ENCODE assay signal across 9 cellular contexts in the genomic region with DNA sequence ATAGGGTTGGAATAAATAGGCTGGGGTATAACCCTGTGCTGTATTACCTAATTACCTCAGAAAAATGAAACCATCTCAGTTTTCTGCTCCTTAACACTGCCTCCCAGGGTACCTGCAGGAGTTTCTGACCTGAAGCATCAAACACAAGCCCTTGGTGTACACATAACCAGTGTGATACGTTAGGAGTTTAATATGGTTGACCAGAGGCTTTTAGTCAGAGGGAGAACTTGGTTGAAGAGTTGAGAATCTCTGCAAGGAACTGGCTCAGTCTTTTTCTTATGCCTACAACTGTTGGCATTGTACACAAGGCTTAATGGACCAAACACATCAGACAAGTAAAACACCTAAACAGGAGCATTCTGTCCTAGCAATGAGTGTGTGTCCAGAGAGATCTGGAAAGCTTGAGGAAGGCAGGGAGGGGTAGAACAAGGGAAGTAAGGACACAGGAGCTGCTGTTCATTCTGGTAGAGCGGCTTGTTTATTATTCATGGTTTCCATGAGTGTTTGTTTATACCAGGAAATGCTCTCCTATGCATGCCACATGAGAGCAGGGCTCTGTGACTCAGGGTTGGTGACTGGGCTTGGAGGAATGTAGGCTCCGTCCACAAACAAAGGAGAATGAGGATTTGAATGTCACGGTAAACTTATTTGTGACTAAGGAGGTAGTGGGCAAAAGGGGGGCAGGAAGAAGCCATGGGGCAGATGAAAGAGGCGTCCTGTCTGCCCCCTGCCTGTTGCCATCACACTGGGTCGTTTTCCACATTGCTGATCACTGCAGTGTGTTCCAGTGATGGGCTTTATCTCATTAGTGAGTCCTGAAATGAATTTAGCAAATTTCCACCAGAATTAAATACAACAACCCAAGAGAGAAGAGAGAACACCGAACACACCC. TPM values are rescaled to one million over a fixed set of nuclear protein-coding genes. Genes with fewer than 3 reads are reported as not detected.
A peak's percentile ranks its signal among the peaks of the same experiment; 100 is the strongest.
DNase-seq lines count a peak whose midpoint lies in the region; ATAC-seq, FAIRE-seq and TF ChIP-seq lines count a peak whose summit lies in the region.
"Had no signal": no experiment of that assay in that cellular context is flagged by ENCODE, and none has a peak within 500 bp of the region (broad histone marks: within the 10 kb centered on the region; RNA-seq: fewer than 3 reads in every experiment).

No MANE protein-coding gene starts in this region.

- CTCF ChIA-PET in endothelial cell of umbilical vein (lab: Charles Lee) = interaction anchor here (1.0 to 1.1 kb wide), 2 partner anchors 13 to 60 kb away, joined by 3 to 5 read pairs; no protein-coding TSS in a partner anchor

- peaks cover 3% of the 10 kb centered on the region for H3K9me3 Mint-ChIP-seq in nephron progenitor cell

- H3K9ac ChIP-seq in endothelial cell of umbilical vein (replicated peaks; ENCODE audit: extremely low read depth, insufficient read depth, low read length) = peak overlapping the region; percentile 70

- no peaks in the 10 kb centered on the region for H4K20me1 ChIP-seq in endothelial cell of umbilical vein (replicated peaks; ENCODE audit: control insufficient read depth, extremely low read depth, insufficient read depth, low read length)

- no peak for TF ChIP-seq POLR2A in endothelial cell of umbilical vein (IDR thresholded peaks at IDR 0.05; ENCODE audit: low read depth, low read length)

- peak overlapping the region; percentile 91 for H3K27ac ChIP-seq in endothelial cell of umbilical vein (ENCODE audit: insufficient read depth, low read depth, low read length)

- H3K4me1 ChIP-seq in endothelial cell of umbilical vein (ENCODE audit: control insufficient read depth, extremely low read depth, insufficient read depth, low read length) = peaks cover 19% of the 10 kb centered on the region

- no peak for TF ChIP-seq CTCF in endothelial cell of umbilical vein (IDR thresholded peaks at IDR 0.05; ENCODE audit: extremely low read depth in 1 of 2, insufficient read depth in 1 of 2, low read depth in 1 of 2, low read length in 2 of 2)
- no peak for TF ChIP-seq CTCF in nephron progenitor cell (IDR thresholded peaks at IDR 0.05)

- dilution Hi-C loops in endothelial cell of umbilical vein (cut with MboI; ENCODE audit: extremely low pct_ligation_motif_present, low sequenced_read_pairs) = no loop called here

- H3K36me3 Mint-ChIP-seq in nephron progenitor cell (ENCODE audit: low read depth) = no peaks in the 10 kb centered on the region

- peak; percentile 96 for FAIRE-seq in endothelial cell of umbilical vein (lab: Jason Lieb, UNC)

- no peaks in the 10 kb centered on the region for H3K36me3 ChIP-seq in endothelial cell of umbilical vein (ENCODE audit: control insufficient read depth in 2 of 2, extremely low read depth in 1 of 2, insufficient read depth in 2 of 2, low read length in 2 of 2)

- H3K9me1 ChIP-seq in endothelial cell of umbilical vein (replicated peaks; ENCODE audit: control insufficient read depth, extremely low read depth, insufficient read depth, low read length) = no peaks in the 10 kb centered on the region

- H3K79me2 ChIP-seq in endothelial cell of umbilical vein (ENCODE audit: control insufficient read depth, insufficient read depth, low read length) = no peaks in the 10 kb centered on the region

- peaks cover 18% of the 10 kb centered on the region for H3K27me3 Mint-ChIP-seq in nephron progenitor cell (ENCODE audit: low read depth, poor library complexity)

- H3K27me3 ChIP-seq in endothelial cell of umbilical vein (ENCODE audit: control insufficient read depth in 2 of 2, insufficient read depth in 2 of 2, low read length in 2 of 2) = no peaks in the 10 kb centered on the region

- H3K9me3 ChIP-seq in endothelial cell of umbilical vein (replicated peaks; ENCODE audit: control insufficient read depth, insufficient read depth, low read length) = no peaks in the 10 kb centered on the region

- H3K4me1 Mint-ChIP-seq in nephron progenitor cell = peaks cover 26% of the 10 kb centered on the region

- H3K4me3 Mint-ChIP-seq in nephron progenitor cell = no peak overlapping the region

- ATAC-seq in GM21447 (IDR thresholded peaks at IDR 0.05; ENCODE audit: unreplicated experiment) = no peak

- no peak overlapping the region for H3K4me3 ChIP-seq in endothelial cell of umbilical vein (replicated peaks in 1 of 3; ENCODE audit: insufficient read depth in 1 of 3, low read depth in 1 of 3, low read length in 3 of 3)

- intact Hi-C loops in endothelial cell of umbilical vein (cut with micrococcal nuclease) = loop anchor here (1.0 to 2.0 kb wide), 4 partner anchors 12 to 95 kb away; partner anchors contain the start of gene SPATA13

- DNase-seq in COLO829 (ENCODE audit: low spot score) (peak; percentile 99), NCI-H2196 treated with DMSO at 0.1 percent for 48 hours (lab: John Stamatoyannopoulos, UW; ENCODE audit: unreplicated experiment) (peak; percentile 8), endothelial cell of umbilical vein (ENCODE audit: low read depth, low spot score) (peak; percentile 94), nephron progenitor cell (no peak), HuH-7.5 (ENCODE audit: low spot score) (no peak)
- no peak for DNase-seq in stimulated activated naive CD4-positive, alpha-beta T cell treated with Interleukin-2 at 50 U/mL for 16 hours (lab: John Stamatoyannopoulos, UW)
- DNase-seq in NK-92 treated with Interleukin-12 subunit alpha and Interleukin-12 subunit beta, amount 100 ng/mL, for 24 hours (lab: John Stamatoyannopoulos, UW) = no peak
- DNase-seq: NCI-H2227 treated with DMSO at 0.1 percent for 48 hours had no signal

- BruUV-seq in endothelial cell of umbilical vein (replicated peaks; lab: Mats Ljungman, UMichigan) = TSS peak; percentile 94

- POLR2A ChIA-PET in endothelial cell of umbilical vein (lab: Charles Lee) = no interaction called here

- H3K4me2 ChIP-seq in endothelial cell of umbilical vein (ENCODE audit: insufficient read depth, low read length) = peak overlapping the region; percentile 44

- H3K27ac Mint-ChIP-seq in nephron progenitor cell = peak overlapping the region; percentile 34

- H2AFZ ChIP-seq in endothelial cell of umbilical vein (ENCODE audit: low read depth, low read length) = peak overlapping the region; percentile 68

TF ChIP-seq in endothelial cell of umbilical vein, 7 proteins besides CTCF, POLR2A, EP300 and RAD21:
- TF ChIP-seq GATA2 (IDR thresholded peaks at IDR 0.05; ENCODE audit: insufficient read depth, insufficient read length, low read depth, low read length) (no peak), POLR2AphosphoS5 (IDR thresholded peaks at IDR 0.05; ENCODE audit: insufficient read depth, low read depth, low read length) (peak; percentile 72), EZH2 (IDR thresholded peaks at IDR 0.05; ENCODE audit: borderline replicate concordance, low read depth, low read length, severe bottlenecking) (no peak), FOS (IDR thresholded peaks at IDR 0.05; ENCODE audit: borderline replicate concordance, insufficient read depth, low read length) (peak; percentile 98), JUN (IDR thresholded peaks at IDR 0.05; ENCODE audit: borderline replicate concordance, insufficient read depth, insufficient read length, low read depth) (peak; percentile 98), MYC (IDR thresholded peaks at IDR 0.05; ENCODE audit: low read depth, low read length) (no peak)
- TF ChIP-seq, protein P1, sequence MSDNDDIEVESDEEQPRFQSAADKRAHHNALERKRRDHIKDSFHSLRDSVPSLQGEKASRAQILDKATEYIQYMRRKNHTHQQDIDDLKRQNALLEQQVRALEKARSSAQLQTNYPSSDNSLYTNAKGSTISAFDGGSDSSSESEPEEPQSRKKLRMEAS (IDR thresholded peaks at IDR 0.05; ENCODE audit: insufficient read depth, insufficient read length) = peak; percentile 21

RNA-seq across cellular contexts. Expression of gene SPATA13, which starts 11.9 kb away (rescaled TPM):
- total RNA-seq in endothelial cell of umbilical vein = 12.9 and 13.3 TPM in 2 replicates
- polyA plus RNA-seq in endothelial cell of umbilical vein = 5.3 and 6.6 TPM in 2 replicates
- 3.3 and 3.5 TPM in 2 replicates for polyA plus RNA-seq in endothelial cell of umbilical vein (2011; cell fraction: cytosol; rRNA removed)
- polyA plus RNA-seq in endothelial cell of umbilical vein (2011; cell fraction: nucleus; rRNA removed) = 16.3 and 19.5 TPM in 2 replicates
- 7.7 and 7.8 TPM in 2 replicates for polyA plus RNA-seq in endothelial cell of umbilical vein (2012)
- polyA minus RNA-seq in endothelial cell of umbilical vein = 9.5 and 10.9 TPM in 2 replicates
- polyA minus RNA-seq in endothelial cell of umbilical vein (2011; cell fraction: cytosol; rRNA and poly(A)+ RNA removed) = 8.3 TPM
- polyA minus RNA-seq in endothelial cell of umbilical vein (2011; cell fraction: nucleus; rRNA and poly(A)+ RNA removed) = 9.8 and 17.5 TPM in 2 replicates

Comparison
In these comparisons a context has a peak if more than half of its experiments do, and no peak if none do; other contexts are left out.
1. DNase-seq: peak in COLO829 (single experiment), NCI-H2196 treated with DMSO at 0.1 percent for 48 hours (single experiment) and endothelial cell of umbilical vein (single experiment); none in nephron progenitor cell (single experiment), HuH-7.5 (single experiment), stimulated activated naive CD4-positive, alpha-beta T cell treated with Interleukin-2 at 50 U/mL for 16 hours (single experiment) and NK-92 treated with Interleukin-12 subunit alpha and Interleukin-12 subunit beta, amount 100 ng/mL, for 24 hours (single experiment).